8 cellular contexts compared by ENCODE assay signal in genomic region chr14:61326847-61327246, GRCh38. TPM values are rescaled to one million over a fixed set of nuclear protein-coding genes. Genes with fewer than 3 reads are reported as not detected.
DNase-seq lines count a peak whose midpoint lies in the region; ATAC-seq and TF ChIP-seq lines count a peak whose summit lies in the region.

No MANE protein-coding gene starts in this region.

- H3K4me1 ChIP-seq in left lung, result peaks cover 0 to 46% of the 10 kb centered on the region in 2 donors
- peaks cover 0 to 10% (median 6%) of the 10 kb centered on the region in 4 donors for H3K4me1 ChIP-seq in tibial artery

- BruUV-seq in MCF 10A (replicated peaks; lab: Mats Ljungman, UMichigan), result no TSS peak

- no peaks in the 10 kb centered on the region for H3K36me3 ChIP-seq in left lung
- H3K36me3 ChIP-seq in tibial artery, result no peaks in the 10 kb centered on the region

- POLR2A ChIA-PET in MCF 10A (lab: Yijun Ruan, JAX), result interaction anchor here (1.0 kb wide), 1 partner anchor 17 kb away, joined by 5 read pairs; no protein-coding TSS in a partner anchor

- CTCF ChIA-PET in MCF 10A (lab: Yijun Ruan, JAX), result no interaction called here

- intact Hi-C loops in MCF 10A (cut with micrococcal nuclease) (no loop called here), left lung (cut with DNase I) (loop anchor here in 1 of 2 donors (10.0 kb wide), 1 partner anchor 108 kb away; no protein-coding TSS in a partner anchor), tibial artery (cut with DNase I; ENCODE audit: low total_unique reads) (no loop called here)

- H3K27me3 ChIP-seq in left lung (peaks cover 0 to 14% of the 10 kb centered on the region in 2 donors), tibial artery (peaks cover 0 to 5% of the 10 kb centered on the region in 2 donors)

- TF ChIP-seq CTCF in MCF 10A (IDR thresholded peaks at IDR 0.05; ENCODE audit: unreplicated experiment), result no peak
- TF ChIP-seq CTCF in left lung (IDR thresholded peaks at IDR 0.05), result no peak
- no peak for TF ChIP-seq CTCF in tibial artery (IDR thresholded peaks at IDR 0.05)

- ATAC-seq in left lung (peak; percentile 25), GM18868 (IDR thresholded peaks at IDR 0.05; ENCODE audit: unreplicated experiment) (no peak)

- H3K4me1 Mint-ChIP-seq in T-helper 2 cell treated with Interferon-gamma antibody and Interleukin-4, amounts not matched to agents 5 μg/mL and 100 μg/mL, for 36 hours (ENCODE audit: low read depth), result peaks cover 63% of the 10 kb centered on the region
- peaks cover 23% of the 10 kb centered on the region for H3K4me1 Mint-ChIP-seq in MCF 10A (ENCODE audit: insufficient read depth, unreplicated experiment)

- H3K9me3 Mint-ChIP-seq in T-helper 2 cell treated with Interferon-gamma antibody and Interleukin-4, amounts not matched to agents 5 μg/mL and 100 μg/mL, for 36 hours, result peaks cover 8% of the 10 kb centered on the region
- H3K9me3 Mint-ChIP-seq in MCF 10A (ENCODE audit: unreplicated experiment), result no peaks in the 10 kb centered on the region

- H3K4me3 ChIP-seq in left lung (no peak overlapping the region), tibial artery (no peak overlapping the region)

- H3K27ac Mint-ChIP-seq in T-helper 2 cell treated with Interferon-gamma antibody and Interleukin-4, amounts not matched to agents 5 μg/mL and 100 μg/mL, for 36 hours, result peak overlapping the region; percentile 66
- no peak overlapping the region for H3K27ac Mint-ChIP-seq in MCF 10A (ENCODE audit: low read depth, unreplicated experiment)

- H3K9me3 ChIP-seq in left lung (no peaks in the 10 kb centered on the region), tibial artery (no peaks in the 10 kb centered on the region)

- no peak for DNase-seq in T-helper 2 cell treated with Interferon-gamma antibody and Interleukin-4, amounts not matched to agents 5 μg/mL and 100 μg/mL, for 36 hours (ENCODE audit: low spot score)
- DNase-seq in T-helper 2 cell (no peak), MCF 10A (ENCODE audit: unreplicated experiment) (peak; percentile 72), left lung (peak in 1 of 2 donors; percentile 54), tibial artery (peak; percentile 74 to 83), DMS53 treated with DMSO at 0.1 percent for 48 hours (lab: John Stamatoyannopoulos, UW; ENCODE audit: unreplicated experiment) (no peak), NCI-H2171 (lab: John Stamatoyannopoulos, UW) (no peak)

- H3K27ac ChIP-seq in left lung, result peak overlapping the region; percentile 49 to 68
- H3K27ac ChIP-seq in tibial artery, result no peak overlapping the region

- peaks cover 64% of the 10 kb centered on the region for H3K36me3 Mint-ChIP-seq in T-helper 2 cell treated with Interferon-gamma antibody and Interleukin-4, amounts not matched to agents 5 μg/mL and 100 μg/mL, for 36 hours (ENCODE audit: low read depth)
- no peaks in the 10 kb centered on the region for H3K36me3 Mint-ChIP-seq in MCF 10A (ENCODE audit: insufficient read depth, unreplicated experiment)

- H3K27me3 Mint-ChIP-seq in T-helper 2 cell treated with Interferon-gamma antibody and Interleukin-4, amounts not matched to agents 5 μg/mL and 100 μg/mL, for 36 hours (ENCODE audit: low read depth), result no peaks in the 10 kb centered on the region
- no peaks in the 10 kb centered on the region for H3K27me3 Mint-ChIP-seq in MCF 10A (ENCODE audit: insufficient read depth, unreplicated experiment)

- H3K4me3 Mint-ChIP-seq in T-helper 2 cell treated with Interferon-gamma antibody and Interleukin-4, amounts not matched to agents 5 μg/mL and 100 μg/mL, for 36 hours, result peak overlapping the region; percentile 81
- H3K4me3 Mint-ChIP-seq in MCF 10A (ENCODE audit: unreplicated experiment), result no peak overlapping the region

RNA-seq across cellular contexts. Expression of gene PRKCH, which starts 5.5 kb away (rescaled TPM):
- total RNA-seq in MCF 10A (2022), result 10.4 and 12.4 TPM in 2 replicates
- 10 to 100 TPM; 35.2 to 48.8 TPM for total RNA-seq in left lung

RNA-seq across cellular contexts. Expression of gene TMEM30B, which starts 45.7 kb away (rescaled TPM):
- total RNA-seq in MCF 10A (2022) (0.09 and 0.22 TPM in 2 replicates), left lung (10 to 100 TPM; 15.7 to 20.9 TPM)

Comparison
In these comparisons a context has a peak if more than half of its experiments do, and no peak if none do; other contexts are left out.
1. DNase-seq: peak in MCF 10A (single experiment) and tibial artery (2 of 2); none in T-helper 2 cell treated with Interferon-gamma antibody and Interleukin-4, amounts not matched to agents 5 μg/mL and 100 μg/mL, for 36 hours (single experiment), T-helper 2 cell (0 of 5), DMS53 treated with DMSO at 0.1 percent for 48 hours (single experiment) and NCI-H2171 (single experiment).
2. H3K27ac ChIP-seq: peak in left lung (2 of 2); none in tibial artery (0 of 2).
3. RNA of gene TMEM30B, which starts 45.7 kb away (total RNA-seq): 15.7 to 20.9 TPM in left lung; 0.09 to 0.22 TPM in MCF 10A; every median in the first group is over 10 times any median in the second.